1 cellular context compared by ENCODE assay signal in the genomic region with DNA sequence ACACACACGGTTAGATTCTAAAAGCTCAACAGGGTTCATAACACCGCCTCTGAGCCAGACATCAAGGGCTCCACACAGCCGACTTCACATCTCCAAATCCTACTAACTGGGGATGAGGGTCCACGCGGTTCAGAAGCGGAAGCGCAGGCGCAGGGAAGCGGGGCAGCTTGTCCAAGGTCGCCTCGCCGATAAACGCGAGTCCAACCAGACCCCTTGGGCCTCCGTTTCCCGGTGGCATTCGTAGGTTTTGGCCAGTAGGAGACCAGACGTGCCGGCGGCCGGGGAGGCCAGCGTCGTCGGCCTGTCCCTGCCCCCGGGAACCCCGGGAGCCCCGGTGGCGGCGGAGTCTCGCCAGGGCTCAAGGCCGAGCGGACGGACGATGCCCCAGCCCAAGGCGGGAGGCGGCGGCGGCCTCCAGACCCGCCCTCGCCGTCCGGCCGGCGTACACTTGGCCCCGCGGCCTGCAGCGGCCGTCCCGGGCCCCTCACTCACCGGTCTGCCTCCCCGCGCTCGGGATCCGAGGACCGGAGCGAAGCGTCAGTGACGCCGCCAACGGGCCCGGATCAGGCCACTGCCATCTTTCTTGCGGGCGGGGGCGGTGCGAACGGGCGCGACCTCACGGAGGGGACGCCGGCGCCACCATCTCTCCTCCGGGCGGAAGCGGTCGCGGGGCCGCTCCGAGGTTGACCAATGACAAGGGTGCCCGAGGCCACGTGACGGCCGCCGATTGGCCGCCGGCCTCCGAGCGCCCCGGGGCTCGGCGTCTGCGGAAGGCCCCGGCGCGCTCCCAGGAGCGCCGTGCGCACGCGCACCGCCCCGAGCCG.
A peak's percentile ranks its signal among the peaks of the same experiment; 100 is the strongest.
TF ChIP-seq lines count a peak whose summit lies in the region.

A gene with protein sequence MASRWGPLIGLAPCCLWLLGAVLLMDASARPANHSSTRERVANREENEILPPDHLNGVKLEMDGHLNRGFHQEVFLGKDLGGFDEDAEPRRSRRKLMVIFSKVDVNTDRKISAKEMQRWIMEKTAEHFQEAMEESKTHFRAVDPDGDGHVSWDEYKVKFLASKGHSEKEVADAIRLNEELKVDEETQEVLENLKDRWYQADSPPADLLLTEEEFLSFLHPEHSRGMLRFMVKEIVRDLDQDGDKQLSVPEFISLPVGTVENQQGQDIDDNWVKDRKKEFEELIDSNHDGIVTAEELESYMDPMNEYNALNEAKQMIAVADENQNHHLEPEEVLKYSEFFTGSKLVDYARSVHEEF (minus strand): TSS at position 602 of the 824 bp plus-strand sequence. CDS start 3,229 bp downstream, outside the sequence.

TF ChIP-seq in WTC11, 78 proteins besides CTCF, POLR2A, EP300 and RAD21 (continued from another document and continues in another):
- TF ChIP-seq, protein P1, sequence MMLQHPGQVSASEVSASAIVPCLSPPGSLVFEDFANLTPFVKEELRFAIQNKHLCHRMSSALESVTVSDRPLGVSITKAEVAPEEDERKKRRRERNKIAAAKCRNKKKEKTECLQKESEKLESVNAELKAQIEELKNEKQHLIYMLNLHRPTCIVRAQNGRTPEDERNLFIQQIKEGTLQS (CRISPR knock-in tag; conservative IDR thresholded peaks at IDR 0.05), result no peak
- TF ChIP-seq TEAD4 (CRISPR knock-in tag; IDR thresholded peaks at IDR 0.05) (no peak), ZNF416 (CRISPR knock-in tag; IDR thresholded peaks at IDR 0.05) (no peak), ZNF232 (CRISPR knock-in tag; IDR thresholded peaks at IDR 0.05) (0 out of 2 replicates have a peak, but pooled peaks have one; percentile 41), PRRX2 (CRISPR knock-in tag; IDR thresholded peaks at IDR 0.05) (no peak), ZNF138 (CRISPR knock-in tag; conservative IDR thresholded peaks at IDR 0.05) (no peak), ATF1 (CRISPR knock-in tag; IDR thresholded peaks at IDR 0.05) (0 out of 2 replicates have a peak, but pooled peaks have one; percentile 28), FOXK1 (CRISPR knock-in tag; IDR thresholded peaks at IDR 0.05) (no peak; the same call in 1 of the 2 replicates), RORB (CRISPR knock-in tag; IDR thresholded peaks at IDR 0.05) (no peak), OVOL2 (CRISPR knock-in tag; IDR thresholded peaks at IDR 0.05; ENCODE audit: borderline replicate concordance) (no peak), ZNF219 (CRISPR knock-in tag; IDR thresholded peaks at IDR 0.05; ENCODE audit: borderline replicate concordance) (no peak), NFYB (CRISPR knock-in tag; conservative IDR thresholded peaks at IDR 0.05; ENCODE audit: low read depth) (peak; percentile 80), SMAD3 (CRISPR knock-in tag; IDR thresholded peaks at IDR 0.05; ENCODE audit: borderline replicate concordance) (0 out of 2 replicates have a peak, but pooled peaks have one; percentile 11), CREM (CRISPR knock-in tag; IDR thresholded peaks at IDR 0.05) (peak; percentile 66), FOXP1 (CRISPR knock-in tag; IDR thresholded peaks at IDR 0.05; ENCODE audit: borderline replicate concordance) (no peak), ZBTB21 (CRISPR knock-in tag; IDR thresholded peaks at IDR 0.05; ENCODE audit: borderline replicate concordance) (no peak), ZNF263 (CRISPR knock-in tag; IDR thresholded peaks at IDR 0.05; ENCODE audit: low read depth) (no peak), TP53 (CRISPR knock-in tag; IDR thresholded peaks at IDR 0.05) (no peak), IRF2 (CRISPR knock-in tag; IDR thresholded peaks at IDR 0.05; ENCODE audit: borderline replicate concordance, low read depth) (no peak)
- TF ChIP-seq, protein P2, sequence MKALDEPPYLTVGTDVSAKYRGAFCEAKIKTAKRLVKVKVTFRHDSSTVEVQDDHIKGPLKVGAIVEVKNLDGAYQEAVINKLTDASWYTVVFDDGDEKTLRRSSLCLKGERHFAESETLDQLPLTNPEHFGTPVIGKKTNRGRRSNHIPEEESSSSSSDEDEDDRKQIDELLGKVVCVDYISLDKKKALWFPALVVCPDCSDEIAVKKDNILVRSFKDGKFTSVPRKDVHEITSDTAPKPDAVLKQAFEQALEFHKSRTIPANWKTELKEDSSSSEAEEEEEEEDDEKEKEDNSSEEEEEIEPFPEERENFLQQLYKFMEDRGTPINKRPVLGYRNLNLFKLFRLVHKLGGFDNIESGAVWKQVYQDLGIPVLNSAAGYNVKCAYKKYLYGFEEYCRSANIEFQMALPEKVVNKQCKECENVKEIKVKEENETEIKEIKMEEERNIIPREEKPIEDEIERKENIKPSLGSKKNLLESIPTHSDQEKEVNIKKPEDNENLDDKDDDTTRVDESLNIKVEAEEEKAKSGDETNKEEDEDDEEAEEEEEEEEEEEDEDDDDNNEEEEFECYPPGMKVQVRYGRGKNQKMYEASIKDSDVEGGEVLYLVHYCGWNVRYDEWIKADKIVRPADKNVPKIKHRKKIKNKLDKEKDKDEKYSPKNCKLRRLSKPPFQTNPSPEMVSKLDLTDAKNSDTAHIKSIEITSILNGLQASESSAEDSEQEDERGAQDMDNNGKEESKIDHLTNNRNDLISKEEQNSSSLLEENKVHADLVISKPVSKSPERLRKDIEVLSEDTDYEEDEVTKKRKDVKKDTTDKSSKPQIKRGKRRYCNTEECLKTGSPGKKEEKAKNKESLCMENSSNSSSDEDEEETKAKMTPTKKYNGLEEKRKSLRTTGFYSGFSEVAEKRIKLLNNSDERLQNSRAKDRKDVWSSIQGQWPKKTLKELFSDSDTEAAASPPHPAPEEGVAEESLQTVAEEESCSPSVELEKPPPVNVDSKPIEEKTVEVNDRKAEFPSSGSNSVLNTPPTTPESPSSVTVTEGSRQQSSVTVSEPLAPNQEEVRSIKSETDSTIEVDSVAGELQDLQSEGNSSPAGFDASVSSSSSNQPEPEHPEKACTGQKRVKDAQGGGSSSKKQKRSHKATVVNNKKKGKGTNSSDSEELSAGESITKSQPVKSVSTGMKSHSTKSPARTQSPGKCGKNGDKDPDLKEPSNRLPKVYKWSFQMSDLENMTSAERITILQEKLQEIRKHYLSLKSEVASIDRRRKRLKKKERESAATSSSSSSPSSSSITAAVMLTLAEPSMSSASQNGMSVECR (CRISPR knock-in tag; IDR thresholded peaks at IDR 0.05; ENCODE audit: borderline replicate concordance), result no peak; the same call in 1 of the 2 replicates
- TF ChIP-seq, protein P3, sequence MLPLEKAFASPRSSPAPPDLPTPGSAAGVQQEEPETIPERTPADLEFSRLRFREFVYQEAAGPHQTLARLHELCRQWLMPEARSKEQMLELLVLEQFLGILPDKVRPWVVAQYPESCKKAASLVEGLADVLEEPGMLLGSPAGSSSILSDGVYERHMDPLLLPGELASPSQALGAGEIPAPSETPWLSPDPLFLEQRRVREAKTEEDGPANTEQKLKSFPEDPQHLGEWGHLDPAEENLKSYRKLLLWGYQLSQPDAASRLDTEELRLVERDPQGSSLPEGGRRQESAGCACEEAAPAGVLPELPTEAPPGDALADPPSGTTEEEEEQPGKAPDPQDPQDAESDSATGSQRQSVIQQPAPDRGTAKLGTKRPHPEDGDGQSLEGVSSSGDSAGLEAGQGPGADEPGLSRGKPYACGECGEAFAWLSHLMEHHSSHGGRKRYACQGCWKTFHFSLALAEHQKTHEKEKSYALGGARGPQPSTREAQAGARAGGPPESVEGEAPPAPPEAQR (CRISPR knock-in tag; IDR thresholded peaks at IDR 0.05), result no peak
- TF ChIP-seq, protein P4, sequence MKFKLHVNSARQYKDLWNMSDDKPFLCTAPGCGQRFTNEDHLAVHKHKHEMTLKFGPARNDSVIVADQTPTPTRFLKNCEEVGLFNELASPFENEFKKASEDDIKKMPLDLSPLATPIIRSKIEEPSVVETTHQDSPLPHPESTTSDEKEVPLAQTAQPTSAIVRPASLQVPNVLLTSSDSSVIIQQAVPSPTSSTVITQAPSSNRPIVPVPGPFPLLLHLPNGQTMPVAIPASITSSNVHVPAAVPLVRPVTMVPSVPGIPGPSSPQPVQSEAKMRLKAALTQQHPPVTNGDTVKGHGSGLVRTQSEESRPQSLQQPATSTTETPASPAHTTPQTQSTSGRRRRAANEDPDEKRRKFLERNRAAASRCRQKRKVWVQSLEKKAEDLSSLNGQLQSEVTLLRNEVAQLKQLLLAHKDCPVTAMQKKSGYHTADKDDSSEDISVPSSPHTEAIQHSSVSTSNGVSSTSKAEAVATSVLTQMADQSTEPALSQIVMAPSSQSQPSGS (CRISPR knock-in tag; IDR thresholded peaks at IDR 0.05; ENCODE audit: borderline replicate concordance, low read depth), result no peak; the same call in 1 of the 2 replicates
- TF ChIP-seq, protein P5, sequence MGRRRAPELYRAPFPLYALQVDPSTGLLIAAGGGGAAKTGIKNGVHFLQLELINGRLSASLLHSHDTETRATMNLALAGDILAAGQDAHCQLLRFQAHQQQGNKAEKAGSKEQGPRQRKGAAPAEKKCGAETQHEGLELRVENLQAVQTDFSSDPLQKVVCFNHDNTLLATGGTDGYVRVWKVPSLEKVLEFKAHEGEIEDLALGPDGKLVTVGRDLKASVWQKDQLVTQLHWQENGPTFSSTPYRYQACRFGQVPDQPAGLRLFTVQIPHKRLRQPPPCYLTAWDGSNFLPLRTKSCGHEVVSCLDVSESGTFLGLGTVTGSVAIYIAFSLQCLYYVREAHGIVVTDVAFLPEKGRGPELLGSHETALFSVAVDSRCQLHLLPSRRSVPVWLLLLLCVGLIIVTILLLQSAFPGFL (CRISPR knock-in tag; IDR thresholded peaks at IDR 0.05; ENCODE audit: borderline replicate concordance), result no peak
- TF ChIP-seq, protein P6, sequence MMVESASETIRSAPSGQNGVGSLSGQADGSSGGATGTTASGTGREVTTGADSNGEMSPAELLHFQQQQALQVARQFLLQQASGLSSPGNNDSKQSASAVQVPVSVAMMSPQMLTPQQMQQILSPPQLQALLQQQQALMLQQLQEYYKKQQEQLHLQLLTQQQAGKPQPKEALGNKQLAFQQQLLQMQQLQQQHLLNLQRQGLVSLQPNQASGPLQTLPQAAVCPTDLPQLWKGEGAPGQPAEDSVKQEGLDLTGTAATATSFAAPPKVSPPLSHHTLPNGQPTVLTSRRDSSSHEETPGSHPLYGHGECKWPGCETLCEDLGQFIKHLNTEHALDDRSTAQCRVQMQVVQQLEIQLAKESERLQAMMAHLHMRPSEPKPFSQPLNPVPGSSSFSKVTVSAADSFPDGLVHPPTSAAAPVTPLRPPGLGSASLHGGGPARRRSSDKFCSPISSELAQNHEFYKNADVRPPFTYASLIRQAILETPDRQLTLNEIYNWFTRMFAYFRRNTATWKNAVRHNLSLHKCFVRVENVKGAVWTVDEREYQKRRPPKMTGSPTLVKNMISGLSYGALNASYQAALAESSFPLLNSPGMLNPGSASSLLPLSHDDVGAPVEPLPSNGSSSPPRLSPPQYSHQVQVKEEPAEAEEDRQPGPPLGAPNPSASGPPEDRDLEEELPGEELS (CRISPR knock-in tag; IDR thresholded peaks at IDR 0.05), result no peak
- TF ChIP-seq, protein P7, sequence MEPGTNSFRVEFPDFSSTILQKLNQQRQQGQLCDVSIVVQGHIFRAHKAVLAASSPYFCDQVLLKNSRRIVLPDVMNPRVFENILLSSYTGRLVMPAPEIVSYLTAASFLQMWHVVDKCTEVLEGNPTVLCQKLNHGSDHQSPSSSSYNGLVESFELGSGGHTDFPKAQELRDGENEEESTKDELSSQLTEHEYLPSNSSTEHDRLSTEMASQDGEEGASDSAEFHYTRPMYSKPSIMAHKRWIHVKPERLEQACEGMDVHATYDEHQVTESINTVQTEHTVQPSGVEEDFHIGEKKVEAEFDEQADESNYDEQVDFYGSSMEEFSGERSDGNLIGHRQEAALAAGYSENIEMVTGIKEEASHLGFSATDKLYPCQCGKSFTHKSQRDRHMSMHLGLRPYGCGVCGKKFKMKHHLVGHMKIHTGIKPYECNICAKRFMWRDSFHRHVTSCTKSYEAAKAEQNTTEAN (CRISPR knock-in tag; IDR thresholded peaks at IDR 0.05), result no peak
- TF ChIP-seq, protein P8, sequence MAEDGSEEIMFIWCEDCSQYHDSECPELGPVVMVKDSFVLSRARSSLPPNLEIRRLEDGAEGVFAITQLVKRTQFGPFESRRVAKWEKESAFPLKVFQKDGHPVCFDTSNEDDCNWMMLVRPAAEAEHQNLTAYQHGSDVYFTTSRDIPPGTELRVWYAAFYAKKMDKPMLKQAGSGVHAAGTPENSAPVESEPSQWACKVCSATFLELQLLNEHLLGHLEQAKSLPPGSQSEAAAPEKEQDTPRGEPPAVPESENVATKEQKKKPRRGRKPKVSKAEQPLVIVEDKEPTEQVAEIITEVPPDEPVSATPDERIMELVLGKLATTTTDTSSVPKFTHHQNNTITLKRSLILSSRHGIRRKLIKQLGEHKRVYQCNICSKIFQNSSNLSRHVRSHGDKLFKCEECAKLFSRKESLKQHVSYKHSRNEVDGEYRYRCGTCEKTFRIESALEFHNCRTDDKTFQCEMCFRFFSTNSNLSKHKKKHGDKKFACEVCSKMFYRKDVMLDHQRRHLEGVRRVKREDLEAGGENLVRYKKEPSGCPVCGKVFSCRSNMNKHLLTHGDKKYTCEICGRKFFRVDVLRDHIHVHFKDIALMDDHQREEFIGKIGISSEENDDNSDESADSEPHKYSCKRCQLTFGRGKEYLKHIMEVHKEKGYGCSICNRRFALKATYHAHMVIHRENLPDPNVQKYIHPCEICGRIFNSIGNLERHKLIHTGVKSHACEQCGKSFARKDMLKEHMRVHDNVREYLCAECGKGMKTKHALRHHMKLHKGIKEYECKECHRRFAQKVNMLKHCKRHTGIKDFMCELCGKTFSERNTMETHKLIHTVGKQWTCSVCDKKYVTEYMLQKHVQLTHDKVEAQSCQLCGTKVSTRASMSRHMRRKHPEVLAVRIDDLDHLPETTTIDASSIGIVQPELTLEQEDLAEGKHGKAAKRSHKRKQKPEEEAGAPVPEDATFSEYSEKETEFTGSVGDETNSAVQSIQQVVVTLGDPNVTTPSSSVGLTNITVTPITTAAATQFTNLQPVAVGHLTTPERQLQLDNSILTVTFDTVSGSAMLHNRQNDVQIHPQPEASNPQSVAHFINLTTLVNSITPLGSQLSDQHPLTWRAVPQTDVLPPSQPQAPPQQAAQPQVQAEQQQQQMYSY (CRISPR knock-in tag; IDR thresholded peaks at IDR 0.05), result no peak
- TF ChIP-seq, protein P9, sequence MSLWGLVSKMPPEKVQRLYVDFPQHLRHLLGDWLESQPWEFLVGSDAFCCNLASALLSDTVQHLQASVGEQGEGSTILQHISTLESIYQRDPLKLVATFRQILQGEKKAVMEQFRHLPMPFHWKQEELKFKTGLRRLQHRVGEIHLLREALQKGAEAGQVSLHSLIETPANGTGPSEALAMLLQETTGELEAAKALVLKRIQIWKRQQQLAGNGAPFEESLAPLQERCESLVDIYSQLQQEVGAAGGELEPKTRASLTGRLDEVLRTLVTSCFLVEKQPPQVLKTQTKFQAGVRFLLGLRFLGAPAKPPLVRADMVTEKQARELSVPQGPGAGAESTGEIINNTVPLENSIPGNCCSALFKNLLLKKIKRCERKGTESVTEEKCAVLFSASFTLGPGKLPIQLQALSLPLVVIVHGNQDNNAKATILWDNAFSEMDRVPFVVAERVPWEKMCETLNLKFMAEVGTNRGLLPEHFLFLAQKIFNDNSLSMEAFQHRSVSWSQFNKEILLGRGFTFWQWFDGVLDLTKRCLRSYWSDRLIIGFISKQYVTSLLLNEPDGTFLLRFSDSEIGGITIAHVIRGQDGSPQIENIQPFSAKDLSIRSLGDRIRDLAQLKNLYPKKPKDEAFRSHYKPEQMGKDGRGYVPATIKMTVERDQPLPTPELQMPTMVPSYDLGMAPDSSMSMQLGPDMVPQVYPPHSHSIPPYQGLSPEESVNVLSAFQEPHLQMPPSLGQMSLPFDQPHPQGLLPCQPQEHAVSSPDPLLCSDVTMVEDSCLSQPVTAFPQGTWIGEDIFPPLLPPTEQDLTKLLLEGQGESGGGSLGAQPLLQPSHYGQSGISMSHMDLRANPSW (CRISPR knock-in tag; conservative IDR thresholded peaks at IDR 0.05; ENCODE audit: low read depth), result no peak
- TF ChIP-seq, protein P10, sequence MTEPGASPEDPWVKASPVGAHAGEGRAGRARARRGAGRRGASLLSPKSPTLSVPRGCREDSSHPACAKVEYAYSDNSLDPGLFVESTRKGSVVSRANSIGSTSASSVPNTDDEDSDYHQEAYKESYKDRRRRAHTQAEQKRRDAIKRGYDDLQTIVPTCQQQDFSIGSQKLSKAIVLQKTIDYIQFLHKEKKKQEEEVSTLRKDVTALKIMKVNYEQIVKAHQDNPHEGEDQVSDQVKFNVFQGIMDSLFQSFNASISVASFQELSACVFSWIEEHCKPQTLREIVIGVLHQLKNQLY (CRISPR knock-in tag; IDR thresholded peaks at IDR 0.05), result no peak
